Comparison of ENCODE assay signal across 11 cellular contexts in genomic region chr2:69616755-69617154, GRCh38.
DNase-seq lines count a peak whose midpoint lies in the region; ATAC-seq and TF ChIP-seq lines count a peak whose summit lies in the region.
"Had no signal": no experiment of that assay in that cellular context is flagged by ENCODE, and none has a peak within 500 bp of the region (broad histone marks: within the 10 kb centered on the region; RNA-seq: fewer than 3 reads in every experiment).

No MANE protein-coding gene starts in this region.

- H3K27ac ChIP-seq in tibial artery: no peak overlapping the region
- H3K27ac ChIP-seq: cardiac muscle cell had no signal

- peaks cover 5 to 8% of the 10 kb centered on the region in 2 donors for H3K4me1 Mint-ChIP-seq in stimulated activated naive B cell treated with anti-CD40 and anti-IgM and Interleukin-4, amounts not matched to agents 10 μg/mL and 1 μg/mL and 100 μg/mL, for 72 hours

- peaks cover 1 to 4% of the 10 kb centered on the region in 2 donors for H3K36me3 Mint-ChIP-seq in stimulated activated naive B cell treated with anti-CD40 and anti-IgM and Interleukin-4, amounts not matched to agents 10 μg/mL and 1 μg/mL and 100 μg/mL, for 72 hours

- H3K27ac Mint-ChIP-seq in stimulated activated naive B cell treated with anti-CD40 and anti-IgM and Interleukin-4, amounts not matched to agents 10 μg/mL and 1 μg/mL and 100 μg/mL, for 72 hours: no peak overlapping the region
- H3K27ac Mint-ChIP-seq: HFFc6 had no signal

- ATAC-seq in stimulated activated naive B cell treated with anti-CD40 and anti-IgM and Interleukin-4, amounts not matched to agents 10 μg/mL and 1 μg/mL and 100 μg/mL, for 72 hours (replicated peaks): peak; percentile 91 to 97
- ATAC-seq in GM19455 (IDR thresholded peaks at IDR 0.05; ENCODE audit: unreplicated experiment): no peak

- peaks cover 0 to 30% (median 13%) of the 10 kb centered on the region in 4 donors for H3K4me1 ChIP-seq in tibial artery

- H3K36me3 ChIP-seq in tibial artery: no peaks in the 10 kb centered on the region
- H3K36me3 ChIP-seq: cardiac muscle cell had no signal

- H3K27me3 ChIP-seq in tibial artery: no peaks in the 10 kb centered on the region
- H3K27me3 ChIP-seq: cardiac muscle cell, stomach had no signal

- H3K9me3 ChIP-seq in tibial artery: no peaks in the 10 kb centered on the region
- H3K9me3 ChIP-seq: stomach had no signal

- H3K27me3 Mint-ChIP-seq in stimulated activated naive B cell treated with anti-CD40 and anti-IgM and Interleukin-4, amounts not matched to agents 10 μg/mL and 1 μg/mL and 100 μg/mL, for 72 hours: peaks cover 0 to 3% of the 10 kb centered on the region in 2 donors

- intact Hi-C loops in tibial artery (cut with DNase I; ENCODE audit: low total_unique reads): no loop called here

- H3K4me3 Mint-ChIP-seq in stimulated activated naive B cell treated with anti-CD40 and anti-IgM and Interleukin-4, amounts not matched to agents 10 μg/mL and 1 μg/mL and 100 μg/mL, for 72 hours: no peak overlapping the region
- H3K4me3 Mint-ChIP-seq: HFFc6 had no signal

- no peak for TF ChIP-seq CTCF in tibial artery (IDR thresholded peaks at IDR 0.05)

- peaks cover 0 to 3% of the 10 kb centered on the region in 2 donors for H3K9me3 Mint-ChIP-seq in stimulated activated naive B cell treated with anti-CD40 and anti-IgM and Interleukin-4, amounts not matched to agents 10 μg/mL and 1 μg/mL and 100 μg/mL, for 72 hours
- H3K9me3 Mint-ChIP-seq: HFFc6 had no signal

- H3K4me3 ChIP-seq in tibial artery: no peak overlapping the region
- H3K4me3 ChIP-seq: cardiac muscle cell, stomach had no signal

- peak; percentile 16 for DNase-seq in activated CD8-positive, alpha-beta memory T cell treated with anti-CD3 and anti-CD28 coated beads, Interleukin-2, amount 50 U/mL, for 1 hour (ENCODE audit: extremely low read depth)
- DNase-seq in activated CD8-positive, alpha-beta memory T cell treated with anti-CD3 and anti-CD28 coated beads, Interleukin-2, amount 50 U/mL, for 48 hours: no peak
- DNase-seq in RPMI8226: peak; percentile 85
- DNase-seq in central memory CD4-positive, alpha-beta T cell: peak; percentile 35
- peak; percentile 40 for DNase-seq in stimulated activated naive B cell treated with anti-CD40 and anti-IgM and Interleukin-4, amounts not matched to agents 10 μg/mL and 1 μg/mL and 100 μg/mL, for 72 hours
- DNase-seq in NCI-H69 (lab: John Stamatoyannopoulos, UW): no peak
- DNase-seq in tibial artery: no peak
- DNase-seq: HFFc6, stomach had no signal

Comparison
In these comparisons a context has a peak if more than half of its experiments do, and no peak if none do; other contexts are left out.
1. DNase-seq: peak in activated CD8-positive, alpha-beta memory T cell treated with anti-CD3 and anti-CD28 coated beads, Interleukin-2, amount 50 U/mL, for 1 hour (single experiment), RPMI8226 (single experiment), central memory CD4-positive, alpha-beta T cell (single experiment) and stimulated activated naive B cell treated with anti-CD40 and anti-IgM and Interleukin-4, amounts not matched to agents 10 μg/mL and 1 μg/mL and 100 μg/mL, for 72 hours (single experiment); none in activated CD8-positive, alpha-beta memory T cell treated with anti-CD3 and anti-CD28 coated beads, Interleukin-2, amount 50 U/mL, for 48 hours (single experiment), NCI-H69 (single experiment) and tibial artery (0 of 2).